In the genomic region with DNA sequence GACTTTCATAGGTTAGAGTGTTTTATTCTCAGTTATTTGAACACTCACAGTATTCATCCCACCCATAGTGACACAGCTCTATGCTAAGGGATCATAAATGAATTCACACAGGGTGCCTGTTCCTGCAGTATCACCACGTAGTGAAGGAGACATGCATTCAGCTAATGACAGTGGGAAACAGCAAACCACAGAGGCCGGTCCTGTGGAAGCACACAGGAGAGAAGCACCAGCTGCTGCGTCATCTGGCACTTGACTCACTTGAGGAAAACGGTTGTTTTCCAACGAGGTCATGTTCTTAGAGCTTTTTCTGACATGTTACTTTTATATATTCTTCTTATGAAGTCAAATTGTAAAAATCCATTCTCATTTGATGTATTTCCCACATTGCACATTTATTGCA, we compare ENCODE assay signal across 12 cellular contexts.
A peak's percentile ranks its signal among the peaks of the same experiment; 100 is the strongest.
DNase-seq lines count a peak whose midpoint lies in the region; ATAC-seq, FAIRE-seq and TF ChIP-seq lines count a peak whose summit lies in the region.
"Had no signal": no experiment of that assay in that cellular context is flagged by ENCODE, and none has a peak within 500 bp of the region (broad histone marks: within the 10 kb centered on the region; RNA-seq: fewer than 3 reads in every experiment).

No MANE protein-coding gene starts in this region.

- peak; percentile 62 for FAIRE-seq in GM12892 (lab: Jason Lieb, UNC)

- TF ChIP-seq POLR2A in GM12892 (IDR thresholded peaks at IDR 0.05; ENCODE audit: low read depth, low read length): no peak

- intact Hi-C loops in PC-9 (cut with micrococcal nuclease; ENCODE audit: unreplicated experiment): no loop called here
- intact Hi-C loops in activated CD4-positive, alpha-beta T cell treated with anti-CD3 and anti-CD28 coated beads, Interleukin-2, amount 10 ng/mL, durations not matched to agents 24 days and 14 days (cut with micrococcal nuclease): no loop called here
- intact Hi-C loops in heart right ventricle (cut with DNase I): loop anchor here in 1 of 10 donors (5.0 kb wide), 1 partner anchor 34 kb away; no protein-coding TSS in a partner anchor

- no peak overlapping the region for H2AFZ ChIP-seq in PC-9

- H3K9me3 Mint-ChIP-seq in activated CD4-positive, alpha-beta T cell treated with anti-CD3 and anti-CD28 coated beads, Interleukin-2, amount 10 ng/mL, durations not matched to agents 24 days and 14 days: no peaks in the 10 kb centered on the region
- H3K9me3 Mint-ChIP-seq: activated T-helper 2 cell treated with anti-CD3 and anti-CD28 coated beads, Interferon-gamma antibody, Interleukin-2, Interleukin-4, amounts not matched to agents 10 μg/mL and 5 μg/mL and 100 μg/mL, durations not matched to agents 14 hours and 24 hours and 36 hours had no signal

- no TSS peak for BruUV-seq in PC-9 (replicated peaks; lab: Mats Ljungman, UMichigan)

- H3F3A ChIP-seq in PC-9 (ENCODE audit: insufficient read depth, low read depth): peaks cover 13% of the 10 kb centered on the region

- H3K27me3 Mint-ChIP-seq in activated CD4-positive, alpha-beta T cell treated with anti-CD3 and anti-CD28 coated beads, Interleukin-2, amount 10 ng/mL, durations not matched to agents 24 days and 14 days: no peaks in the 10 kb centered on the region

- H3K36me3 Mint-ChIP-seq in activated CD4-positive, alpha-beta T cell treated with anti-CD3 and anti-CD28 coated beads, Interleukin-2, amount 10 ng/mL, durations not matched to agents 24 days and 14 days (ENCODE audit: low read depth): peaks cover 35% of the 10 kb centered on the region

- no peaks in the 10 kb centered on the region for H3K27me3 ChIP-seq in PC-9 (ENCODE audit: insufficient read depth, low read depth)
- H3K27me3 ChIP-seq in heart right ventricle: no peaks in the 10 kb centered on the region

- no peaks in the 10 kb centered on the region for H3K9me3 ChIP-seq in PC-9 (ENCODE audit: insufficient read depth, low read depth)
- no peaks in the 10 kb centered on the region for H3K9me3 ChIP-seq in heart right ventricle

- DNase-seq in A172 (ENCODE audit: low spot score) (peak; percentile 52), GM12892 (ENCODE audit: insufficient read length) (no peak), PC-9 (no peak), fibroblast of the aortic adventitia (ENCODE audit: low read depth) (peak; percentile 45), dedifferentiated amniotic fluid mesenchymal stem cell (ENCODE audit: extremely low spot score) (no peak), HuH-7.5 (ENCODE audit: low spot score) (no peak), heart right ventricle (no peak)
- DNase-seq in activated CD4-positive, alpha-beta T cell treated with anti-CD3 and anti-CD28 coated beads, Interleukin-2, amount 10 ng/mL, durations not matched to agents 24 days and 14 days: no peak
- DNase-seq: activated CD4-positive, CD25-positive, alpha-beta regulatory T cell; left colon; NCI-H1105 had no signal

- H3K79me2 ChIP-seq in PC-9 (ENCODE audit: low read depth): 0 out of 2 replicates have a peak, but pooled peaks cover 7% of the 10 kb centered on the region

- H3K4me1 ChIP-seq in PC-9 (replicated peaks; ENCODE audit: insufficient read depth) (no peaks in the 10 kb centered on the region), heart right ventricle (peaks cover 0 to 9% (median 0%) of the 10 kb centered on the region in 9 donors)

- H3K4me1 Mint-ChIP-seq in activated CD4-positive, alpha-beta T cell treated with anti-CD3 and anti-CD28 coated beads, Interleukin-2, amount 10 ng/mL, durations not matched to agents 24 days and 14 days: peaks cover 4% of the 10 kb centered on the region

- no peak overlapping the region for H3K27ac Mint-ChIP-seq in activated CD4-positive, alpha-beta T cell treated with anti-CD3 and anti-CD28 coated beads, Interleukin-2, amount 10 ng/mL, durations not matched to agents 24 days and 14 days
- H3K27ac Mint-ChIP-seq: activated T-helper 2 cell treated with anti-CD3 and anti-CD28 coated beads, Interferon-gamma antibody, Interleukin-2, Interleukin-4, amounts not matched to agents 10 μg/mL and 5 μg/mL and 100 μg/mL, durations not matched to agents 14 hours and 24 hours and 36 hours had no signal

- H3K36me3 ChIP-seq in PC-9 (ENCODE audit: low read depth) (peaks cover 54% of the 10 kb centered on the region), heart right ventricle (peaks cover 0 to 96% (median 19%) of the 10 kb centered on the region in 9 donors)

- TF ChIP-seq CTCF in PC-9 (conservative IDR thresholded peaks at IDR 0.05): no peak
- TF ChIP-seq CTCF in fibroblast of the aortic adventitia (IDR thresholded peaks at IDR 0.05; ENCODE audit: insufficient read depth, low read length): no peak
- TF ChIP-seq CTCF in heart right ventricle (IDR thresholded peaks at IDR 0.05): no peak

- POLR2A ChIA-PET in PC-9 (lab: Charles Lee; ENCODE audit: unreplicated experiment): no interaction called here

- peaks cover 14% of the 10 kb centered on the region; the same call in 1 of the 2 replicates for H4K20me1 ChIP-seq in PC-9 (ENCODE audit: insufficient read depth)

- no peak overlapping the region for H3K4me2 ChIP-seq in PC-9

- CTCF ChIA-PET in PC-9 (lab: Charles Lee): interaction anchor here (0.6 kb wide), 1 partner anchor 8 kb away, joined by 4 read pairs; no protein-coding TSS in a partner anchor

- H3K4me3 ChIP-seq in PC-9 (no peak overlapping the region), fibroblast of the aortic adventitia (ENCODE audit: low read depth, low read length) (no peak overlapping the region), heart right ventricle (no peak overlapping the region)

- 0 out of 2 replicates have a peak overlapping the region, but pooled peaks have one; percentile 2 for H3K27ac ChIP-seq in PC-9
- no peak overlapping the region for H3K27ac ChIP-seq in heart right ventricle

- no peak overlapping the region for H3K4me3 Mint-ChIP-seq in activated CD4-positive, alpha-beta T cell treated with anti-CD3 and anti-CD28 coated beads, Interleukin-2, amount 10 ng/mL, durations not matched to agents 24 days and 14 days

- 54 to 58% methylated on average over 5 of the region's 5 CpGs for WGBS in heart right ventricle, 2 donors

- no peaks in the 10 kb centered on the region for H3K9me2 ChIP-seq in PC-9 (ENCODE audit: insufficient read depth)

- ATAC-seq in heart right ventricle: no peak
- ATAC-seq: left colon had no signal

Comparison
In these comparisons a context has a peak if more than half of its experiments do, and no peak if none do; other contexts are left out.
1. DNase-seq: peak in A172 (single experiment) and fibroblast of the aortic adventitia (single experiment); none in GM12892 (single experiment), PC-9 (0 of 2), activated CD4-positive, alpha-beta T cell treated with anti-CD3 and anti-CD28 coated beads, Interleukin-2, amount 10 ng/mL, durations not matched to agents 24 days and 14 days (single experiment), dedifferentiated amniotic fluid mesenchymal stem cell (single experiment), HuH-7.5 (single experiment) and heart right ventricle (0 of 2).